ENCODE assay signal across 21 cellular contexts in the genomic region with DNA sequence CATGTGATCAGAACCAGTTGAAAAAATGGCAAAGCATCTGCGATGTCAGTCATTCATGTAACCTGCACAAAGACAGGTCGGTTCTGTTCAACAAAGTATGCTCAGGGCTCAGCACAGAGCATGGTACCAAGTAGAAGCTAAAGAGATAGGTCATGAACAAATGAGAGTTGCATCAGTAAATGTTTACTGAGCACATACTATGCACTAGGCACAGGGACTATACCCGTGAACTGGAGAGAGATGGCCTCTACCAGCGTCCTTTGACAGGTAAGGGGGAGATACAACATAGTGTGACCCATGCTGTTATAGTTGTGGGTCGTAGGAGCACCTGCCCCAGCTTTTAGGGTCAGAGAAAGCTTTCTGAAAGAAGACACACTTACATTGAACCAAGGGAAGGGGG.
"Had no signal": no experiment of that assay in that cellular context is flagged by ENCODE, and none has a peak within 500 bp of the region (broad histone marks: within the 10 kb centered on the region; RNA-seq: fewer than 3 reads in every experiment).

No MANE protein-coding gene starts in this region.

- H3K4me3 ChIP-seq: SJSA1, SK-N-MC had no signal

- H3K27me3 ChIP-seq: SJSA1 had no signal

- H3K9me3 ChIP-seq: SJSA1 had no signal

- DNase-seq: IMR-90, Karpas-422, KG1, MM.1S, NCI-H1092 treated with DMSO at 0.1 percent for 48 hours, NCI-H1436, NCI-H187, NCI-H2029, NCI-H2081 treated with DMSO at 0.1 percent for 48 hours, NCI-H2171, NCI-H226, NCI-H446, NCI-H510A, NCI-H524 treated with DMSO at 0.1 percent for 48 hours, NCI-H69, NCI-H774, Right ventricle myocardium superior, RPMI8226, SIG-M5 had no signal

- H3K4me1 ChIP-seq: SJSA1 had no signal

- H3K27ac ChIP-seq: SJSA1, SK-N-MC had no signal
